8 cellular contexts compared by ENCODE assay signal in the genomic region with DNA sequence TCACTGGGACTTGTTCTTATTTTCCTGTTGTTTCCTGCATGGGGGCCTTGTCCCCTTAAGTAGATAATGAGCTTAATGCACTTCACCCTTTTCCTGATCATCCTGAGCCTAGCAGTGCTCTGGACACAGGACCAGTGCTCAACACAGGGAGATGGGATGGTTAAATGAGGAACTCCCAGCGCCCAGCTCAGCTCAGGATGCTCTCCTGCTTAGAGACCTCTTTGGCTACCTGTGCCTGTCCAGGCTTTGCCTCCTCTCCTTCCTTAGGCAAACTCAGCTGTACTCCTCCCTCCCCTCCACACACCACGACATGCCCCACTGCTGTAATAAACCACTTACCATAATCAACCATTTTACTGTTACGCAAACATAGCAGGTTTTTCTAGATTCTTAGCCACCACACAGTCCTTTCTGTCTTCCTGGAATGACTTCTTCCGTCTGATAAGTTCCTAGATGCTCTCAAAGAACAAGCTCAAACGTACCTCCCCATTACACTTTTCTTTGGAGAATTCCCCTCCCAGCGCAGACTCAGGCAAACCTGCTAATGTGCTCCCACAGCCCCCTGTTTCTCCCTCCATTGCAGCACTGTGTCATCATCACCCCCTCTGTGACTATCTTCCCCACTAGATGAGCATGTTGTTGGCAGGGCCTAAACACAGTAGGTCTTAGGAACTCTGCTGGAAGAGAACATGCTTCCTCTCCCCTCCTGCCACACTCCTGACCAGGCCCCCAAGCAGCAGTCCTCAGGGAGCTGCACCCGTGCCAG.
DNase-seq lines count a peak whose midpoint lies in the region; ATAC-seq, FAIRE-seq and TF ChIP-seq lines count a peak whose summit lies in the region.

No MANE protein-coding gene starts in this region.

- no peaks in the 10 kb centered on the region for H4K20me1 ChIP-seq in K562 (replicated peaks; ENCODE audit: control insufficient read depth, insufficient read depth, low read length)

- ATAC-seq in GM19035 (IDR thresholded peaks at IDR 0.05; ENCODE audit: unreplicated experiment) (peak; percentile 15), K562 (peak; percentile 53), GM21619 (IDR thresholded peaks at IDR 0.05; ENCODE audit: unreplicated experiment) (no peak)

- H3K27me3 ChIP-seq in K562 (ENCODE audit: control insufficient read depth in 2 of 2, insufficient read depth in 2 of 2, low read length in 2 of 2): no peaks in the 10 kb centered on the region
- no peaks in the 10 kb centered on the region for H3K27me3 ChIP-seq in skeletal muscle satellite cell (ENCODE audit: control insufficient read depth, insufficient read depth, low read length)

- no peak overlapping the region; the same call in 2 of the 3 replicates for H3K27ac ChIP-seq in K562 (ENCODE audit: extremely low read depth, low read depth, low read length)

- peak; percentile 44 for DNase-seq in M059J (ENCODE audit: low read depth)
- no peak for DNase-seq in K562 (ENCODE audit: extremely low read depth in 1 of 4, low spot score in 3 of 4)
- DNase-seq in NCI-H2227 treated with DMSO at 0.1 percent for 48 hours (lab: John Stamatoyannopoulos, UW): no peak
- no peak for DNase-seq in HUDEP-2 (lab: John Stamatoyannopoulos, UW; ENCODE audit: unreplicated experiment in 76 of 76)
- no peak for DNase-seq in activated CD4-positive, alpha-beta T cell treated with anti-CD3 and anti-CD28 coated beads, Interleukin-2, amount 50 U/mL, for 4 hours

- 66% methylated on average over 7 of the region's 7 CpGs for WGBS in K562 (ENCODE audit: insufficient coverage, low coverage, missing lambda C conversion rate)

- no peak for TF ChIP-seq EP300 in K562 (IDR thresholded peaks at IDR 0.05; ENCODE audit: low read length)

- no peaks in the 10 kb centered on the region for H3K79me2 ChIP-seq in K562 (ENCODE audit: control insufficient read depth, insufficient read depth, low read length)

- no peak for TF ChIP-seq POLR2A in K562 (conservative IDR thresholded peaks at IDR 0.05)

- FAIRE-seq in K562 (lab: Jason Lieb, UNC): no peak

- no peak for TF ChIP-seq RAD21 in K562 (CRISPR knock-in tag; conservative IDR thresholded peaks at IDR 0.05 in 1 of 2, IDR thresholded peaks at IDR 0.05 in 1 of 2)

- H3K9me3 ChIP-seq in K562 (replicated peaks; ENCODE audit: control insufficient read depth, insufficient read depth, low read depth, low read length) (no peaks in the 10 kb centered on the region), skeletal muscle satellite cell (replicated peaks; ENCODE audit: low read length) (no peaks in the 10 kb centered on the region)

- BruUV-seq in K562 (replicated peaks; lab: Mats Ljungman, UMichigan): no TSS peak

- no peak overlapping the region for H2AFZ ChIP-seq in K562 (ENCODE audit: low read depth, low read length)

- TF ChIP-seq CTCF in K562 (IDR thresholded peaks at IDR 0.05 in 2 of 3, conservative IDR thresholded peaks at IDR 0.05 in 1 of 3; ENCODE audit: insufficient read depth in 2 of 3, low read depth in 1 of 3, low read length in 3 of 3): no peak

- H3K9ac ChIP-seq in K562 (ENCODE audit: insufficient read depth in 1 of 2, low read depth in 2 of 2, low read length in 2 of 2) (peak overlapping the region in 1 of 2 experiments; percentile 33; a peak in 1 of 4 replicates), skeletal muscle satellite cell (ENCODE audit: low read depth, low read length) (peak overlapping the region; percentile 83)

- in situ Hi-C loops in K562 (cut with MboI): no loop called here

- POLR2A ChIA-PET in K562 (lab: Yijun Ruan, JAX): interaction anchor here (0.5 to 2.0 kb wide), 7 partner anchors 10 to 1084 kb away, joined by 3 to 7 read pairs (median 3); no protein-coding TSS in a partner anchor

- no peak overlapping the region for H3K4me2 ChIP-seq in K562 (ENCODE audit: insufficient read depth, low read length)
- H3K4me2 ChIP-seq in skeletal muscle satellite cell (ENCODE audit: low read length): peak overlapping the region; percentile 52

- no peaks in the 10 kb centered on the region for H3K9me1 ChIP-seq in K562 (ENCODE audit: control insufficient read depth, insufficient read depth, low read length)

- no peak overlapping the region for H3K4me3 ChIP-seq in K562
- H3K4me3 ChIP-seq in skeletal muscle satellite cell (ENCODE audit: low read length): peak overlapping the region; percentile 35

- H3K4me1 ChIP-seq in K562 (replicated peaks in 1 of 2; ENCODE audit: control insufficient read depth in 2 of 2, insufficient read depth in 2 of 2, low read length in 2 of 2) (peaks cover 5 to 17% of the 10 kb centered on the region in 2 experiments; a peak in 3 of 5 replicates), skeletal muscle satellite cell (ENCODE audit: control insufficient read depth, insufficient read depth, low read length) (peaks cover 59% of the 10 kb centered on the region)

- CTCF ChIA-PET in K562 (lab: Yijun Ruan, JAX; ENCODE audit: low intra/inter-chr PET ratio): no interaction called here

- H3K36me3 ChIP-seq in K562 (ENCODE audit: control insufficient read depth, insufficient read depth, low read length) (peaks cover 59% of the 10 kb centered on the region; the same call in 2 of the 3 replicates), skeletal muscle satellite cell (ENCODE audit: insufficient read depth, low read length) (peaks cover 65% of the 10 kb centered on the region)

- intact Hi-C loops in K562 (cut with micrococcal nuclease): no loop called here

TF ChIP-seq in K562, 482 proteins besides CTCF, POLR2A, EP300 and RAD21:
- TF ChIP-seq ZNF217 (CRISPR knock-in tag; IDR thresholded peaks at IDR 0.05) (no peak), EZH2 (IDR thresholded peaks at IDR 0.05; ENCODE audit: borderline replicate concordance, low read depth, low read length) (no peak), ZSCAN29 (IDR thresholded peaks at IDR 0.05) (no peak), HOXB6 (CRISPR knock-in tag; IDR thresholded peaks at IDR 0.05; ENCODE audit: borderline replicate concordance) (no peak), SPI1 (IDR thresholded peaks at IDR 0.05; ENCODE audit: borderline replicate concordance, low read depth, low read length) (0 out of 2 replicates have a peak, but pooled peaks have one; percentile 25), CEBPG (CRISPR knock-in tag; IDR thresholded peaks at IDR 0.05) (no peak), CEBPG (tag; conservative IDR thresholded peaks at IDR 0.05 in 1 of 2, IDR thresholded peaks at IDR 0.05 in 1 of 2) (peak in 1 of 2 experiments; percentile 62; a peak in 2 of 4 replicates)
